Comparison of ENCODE assay signal across 22 cellular contexts in genomic region chr14:38003746-38004609, GRCh38.
"Had no signal": no experiment of that assay in that cellular context is flagged by ENCODE, and none has a peak within 500 bp of the region (broad histone marks: within the 10 kb centered on the region; RNA-seq: fewer than 3 reads in every experiment).

No MANE protein-coding gene starts in this region.

- FAIRE-seq: endothelial cell of umbilical vein, pancreas had no signal

- H3K79me2 ChIP-seq: hepatocyte had no signal

- ATAC-seq: foreskin keratinocyte; left colon; pancreas; right cardiac atrium; stimulated activated naive CD8-positive, alpha-beta T cell treated with anti-CD3 and anti-CD28 coated beads, Interleukin-15, Interleukin-2, amounts not matched to agents 100 U/mL and 50 U/mL, for 24 hours had no signal

- H3K4me1 ChIP-seq: foreskin keratinocyte, pancreas, suprapubic skin, upper lobe of left lung, uterus had no signal

- H3K27ac Mint-ChIP-seq: endodermal cell, naive B cell, nephron, progenitor cell of endocrine pancreas had no signal

- H3K27me3 Mint-ChIP-seq: naive B cell, progenitor cell of endocrine pancreas had no signal

- H2AFZ ChIP-seq: hepatocyte had no signal

- H3K9me3 Mint-ChIP-seq: endodermal cell, naive B cell, nephron had no signal

- H3K36me3 Mint-ChIP-seq: naive B cell had no signal

- H3K4me2 ChIP-seq: hepatocyte, smooth muscle cell had no signal

- H3K9me3 ChIP-seq: pancreas, suprapubic skin, thyroid gland, upper lobe of left lung, uterus had no signal

- H3K27me3 ChIP-seq: foreskin keratinocyte, hepatocyte, pancreas, suprapubic skin, thyroid gland, upper lobe of left lung, uterus had no signal

- H3K4me1 Mint-ChIP-seq: naive B cell, nephron had no signal

- H3K4me3 ChIP-seq: hepatocyte, pancreas, smooth muscle cell, suprapubic skin, thyroid gland, upper lobe of left lung, uterus had no signal

- H3K4me3 Mint-ChIP-seq: endodermal cell, naive B cell, nephron had no signal

- H3K27ac ChIP-seq: foreskin keratinocyte, hepatocyte, pancreas, suprapubic skin, thyroid gland, upper lobe of left lung, uterus had no signal

- H3K36me3 ChIP-seq: pancreas, suprapubic skin, thyroid gland, upper lobe of left lung, uterus had no signal

- DNase-seq: effector CD4-positive, alpha-beta T cell; endodermal cell; erythroblast; foreskin keratinocyte; head of caudate nucleus; left colon; mesendoderm; naive B cell; occipital lobe; pancreas; right cardiac atrium; stimulated activated CD4-positive, alpha-beta T cell treated with anti-CD3 and anti-CD28 coated beads, Interleukin-2, amount 100 ng/mL, for 48 hours; stimulated activated naive CD8-positive, alpha-beta T cell treated with anti-CD3 and anti-CD28 coated beads, Interleukin-15, Interleukin-2, amounts not matched to agents 100 U/mL and 50 U/mL, for 24 hours; thyroid gland; upper lobe of left lung; uterus had no signal
